Comparison of ENCODE assay signal across 8 cellular contexts in genomic region chr6:111872521-111873177, GRCh38. TPM values are rescaled to one million over a fixed set of nuclear protein-coding genes. Genes with fewer than 3 reads are reported as not detected.
A peak's percentile ranks its signal among the peaks of the same experiment; 100 is the strongest.
DNase-seq lines count a peak whose midpoint lies in the region; ATAC-seq and TF ChIP-seq lines count a peak whose summit lies in the region.

No MANE protein-coding gene starts in this region.

- peak overlapping the region; percentile 83 for H3K4me3 ChIP-seq in skeletal muscle cell (ENCODE audit: low read depth, low read length)

- DNase-seq in NCI-H2196 (lab: John Stamatoyannopoulos, UW; ENCODE audit: unreplicated experiment) (peak; percentile 45), NCI-H2196 treated with DMSO at 0.1 percent for 48 hours (lab: John Stamatoyannopoulos, UW; ENCODE audit: unreplicated experiment) (no peak), hepatic stellate cell (ENCODE audit: low spot score) (peak; percentile 40), skeletal muscle cell (ENCODE audit: low read depth) (no peak), posterior vena cava (ENCODE audit: low spot score) (no peak)
- peak; percentile 75 for DNase-seq in activated naive CD8-positive, alpha-beta T cell treated with anti-CD3 and anti-CD28 coated beads, Interleukin-2, amount 50 U/mL, for 24 hours

- intact Hi-C loops in posterior vena cava (cut with DNase I): loop anchor here (10.0 kb wide), 2 partner anchors 112 to 158 kb away; no protein-coding TSS in a partner anchor

- ATAC-seq in HG03135 (IDR thresholded peaks at IDR 0.05; ENCODE audit: unreplicated experiment): peak; percentile 27
- ATAC-seq in SK-N-SH treated with all-trans-retinoic acid at 6 μM for 48 hours: peak; percentile 5
- peak; percentile 9 for ATAC-seq in activated naive CD8-positive, alpha-beta T cell treated with anti-CD3 and anti-CD28 coated beads, Interleukin-2, amount 50 U/mL, for 24 hours

- H3K9me3 Mint-ChIP-seq in activated naive CD8-positive, alpha-beta T cell treated with anti-CD3 and anti-CD28 coated beads, Interleukin-2, amount 50 U/mL, for 24 hours: no peaks in the 10 kb centered on the region

- no peaks in the 10 kb centered on the region for H3K27me3 Mint-ChIP-seq in activated naive CD8-positive, alpha-beta T cell treated with anti-CD3 and anti-CD28 coated beads, Interleukin-2, amount 50 U/mL, for 24 hours

- H3K36me3 Mint-ChIP-seq in activated naive CD8-positive, alpha-beta T cell treated with anti-CD3 and anti-CD28 coated beads, Interleukin-2, amount 50 U/mL, for 24 hours (ENCODE audit: low read depth): peaks cover 40% of the 10 kb centered on the region

- H3K4me3 Mint-ChIP-seq in activated naive CD8-positive, alpha-beta T cell treated with anti-CD3 and anti-CD28 coated beads, Interleukin-2, amount 50 U/mL, for 24 hours: peak overlapping the region; percentile 98

- peaks cover 49% of the 10 kb centered on the region for H3K4me1 Mint-ChIP-seq in activated naive CD8-positive, alpha-beta T cell treated with anti-CD3 and anti-CD28 coated beads, Interleukin-2, amount 50 U/mL, for 24 hours

- peak overlapping the region; percentile 98 for H3K27ac Mint-ChIP-seq in activated naive CD8-positive, alpha-beta T cell treated with anti-CD3 and anti-CD28 coated beads, Interleukin-2, amount 50 U/mL, for 24 hours

TF ChIP-seq in SK-N-SH treated with all-trans-retinoic acid at 6 μM for 48 hours, 23 proteins besides CTCF, POLR2A, EP300 and RAD21:
- TF ChIP-seq BACH2 (CRISPR knock-in tag; IDR thresholded peaks at IDR 0.05; ENCODE audit: borderline replicate concordance) (no peak), ESRRG (CRISPR knock-in tag; IDR thresholded peaks at IDR 0.05) (no peak), RARB (CRISPR knock-in tag; IDR thresholded peaks at IDR 0.05) (no peak), TCF4 (CRISPR knock-in tag; IDR thresholded peaks at IDR 0.05; ENCODE audit: borderline replicate concordance) (no peak), ZFP30 (CRISPR knock-in tag; IDR thresholded peaks at IDR 0.05) (no peak), ZNF565 (CRISPR knock-in tag; conservative IDR thresholded peaks at IDR 0.05; ENCODE audit: low read depth) (no peak), SNAI2 (CRISPR knock-in tag; IDR thresholded peaks at IDR 0.05) (no peak), ISL1 (CRISPR knock-in tag; IDR thresholded peaks at IDR 0.05) (no peak), GLIS3 (CRISPR knock-in tag; IDR thresholded peaks at IDR 0.05) (no peak)

RNA-seq across cellular contexts. Expression of gene FYN, which starts 0.6 kb away (rescaled TPM):
- 10 to 100 TPM; 87.0 to 94.7 TPM for total RNA-seq in posterior vena cava

Comparison
In these comparisons a context has a peak if more than half of its experiments do, and no peak if none do; other contexts are left out.
1. DNase-seq: peak in NCI-H2196 (single experiment), activated naive CD8-positive, alpha-beta T cell treated with anti-CD3 and anti-CD28 coated beads, Interleukin-2, amount 50 U/mL, for 24 hours (single experiment) and hepatic stellate cell (single experiment); none in NCI-H2196 treated with DMSO at 0.1 percent for 48 hours (single experiment), skeletal muscle cell (single experiment) and posterior vena cava (single experiment).
2. Peak in every context shown above with its lines, with median percentiles within 50 percentile points of each other: ATAC-seq.